Comparison of ENCODE assay signal across 22 cellular contexts in genomic region chr2:83561592-83561991, GRCh38.
"Had no signal": no experiment of that assay in that cellular context is flagged by ENCODE, and none has a peak within 500 bp of the region (broad histone marks: within the 10 kb centered on the region; RNA-seq: fewer than 3 reads in every experiment).

No MANE protein-coding gene starts in this region.

- ATAC-seq: effector memory CD8-positive, alpha-beta T cell; esophagus mucosa; gastrocnemius medialis; heart right ventricle; left cardiac atrium; left lung; left ventricle myocardium superior; lower lobe of right lung; mucosa of descending colon had no signal

- DNase-seq: colonic mucosa; cortex of kidney; effector CD8-positive, alpha-beta T cell; effector memory CD8-positive, alpha-beta T cell; endodermal cell; erythroblast; esophagus squamous epithelium; foreskin fibroblast; foreskin melanocyte; gastrocnemius medialis; glutamatergic neuron; head of caudate nucleus; heart right ventricle; hippocampal formation; left cardiac atrium; left lung; left ventricle myocardium superior; lower lobe of right lung; mesenchymal stem cell; mucosa of descending colon; naive B cell had no signal
